In the genomic region with DNA sequence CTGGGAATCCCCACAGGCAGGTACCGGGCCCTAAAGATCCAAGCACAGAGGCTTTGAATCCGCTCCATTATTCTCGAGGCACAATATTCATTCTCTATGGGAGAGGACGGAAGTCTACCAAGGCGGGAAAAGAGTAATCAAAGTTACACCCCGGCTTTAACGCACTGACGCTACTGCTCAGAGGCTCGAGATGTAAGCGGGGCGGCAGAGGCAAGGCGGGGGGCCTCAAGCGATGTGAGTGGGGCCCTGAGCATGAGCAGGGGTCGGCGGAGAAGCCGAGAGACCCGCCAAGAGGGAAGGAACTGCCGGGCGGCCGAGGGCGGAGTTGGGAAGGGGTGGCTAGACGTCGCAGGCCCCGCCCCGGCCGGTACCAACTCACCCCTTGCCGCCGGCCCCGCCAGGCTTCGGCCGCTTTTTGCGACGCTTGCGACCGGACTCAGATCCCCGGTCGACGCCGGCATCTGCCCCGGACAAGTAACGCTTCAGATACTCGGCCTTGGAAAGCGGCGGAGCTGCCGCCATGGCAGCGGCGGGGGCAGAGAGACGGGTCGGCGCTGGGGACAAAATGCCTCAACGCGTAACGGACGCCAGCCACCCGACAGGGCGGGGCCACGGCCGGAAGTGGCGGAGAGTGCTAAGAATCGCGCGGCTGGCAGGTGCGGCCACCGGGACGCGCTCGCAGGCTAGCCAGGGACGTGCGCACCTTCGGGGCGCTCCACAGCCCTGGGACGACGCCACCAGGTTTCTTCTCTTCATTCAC, we compare ENCODE assay signal across 8 cellular contexts. TPM values are rescaled to one million over a fixed set of nuclear protein-coding genes. Genes with fewer than 3 reads are reported as not detected.
A peak's percentile ranks its signal among the peaks of the same experiment; 100 is the strongest.
DNase-seq lines count a peak whose midpoint lies in the region; ATAC-seq lines count a peak whose summit lies in the region.

A gene with protein sequence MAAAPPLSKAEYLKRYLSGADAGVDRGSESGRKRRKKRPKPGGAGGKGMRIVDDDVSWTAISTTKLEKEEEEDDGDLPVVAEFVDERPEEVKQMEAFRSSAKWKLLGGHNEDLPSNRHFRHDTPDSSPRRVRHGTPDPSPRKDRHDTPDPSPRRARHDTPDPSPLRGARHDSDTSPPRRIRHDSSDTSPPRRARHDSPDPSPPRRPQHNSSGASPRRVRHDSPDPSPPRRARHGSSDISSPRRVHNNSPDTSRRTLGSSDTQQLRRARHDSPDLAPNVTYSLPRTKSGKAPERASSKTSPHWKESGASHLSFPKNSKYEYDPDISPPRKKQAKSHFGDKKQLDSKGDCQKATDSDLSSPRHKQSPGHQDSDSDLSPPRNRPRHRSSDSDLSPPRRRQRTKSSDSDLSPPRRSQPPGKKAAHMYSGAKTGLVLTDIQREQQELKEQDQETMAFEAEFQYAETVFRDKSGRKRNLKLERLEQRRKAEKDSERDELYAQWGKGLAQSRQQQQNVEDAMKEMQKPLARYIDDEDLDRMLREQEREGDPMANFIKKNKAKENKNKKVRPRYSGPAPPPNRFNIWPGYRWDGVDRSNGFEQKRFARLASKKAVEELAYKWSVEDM (minus strand): TSS at position 545 of the 760 bp plus-strand sequence. CDS start 23 bp downstream, at position 522.

- under 1% methylated on average over 73 of the region's 73 CpGs for WGBS in right cardiac atrium
- 0% methylated on average over 73 of the region's 73 CpGs for WGBS in aorta, 2 donors

- DNase-seq in NCI-H1930 (lab: John Stamatoyannopoulos, UW) (peak; percentile 79 to 85), anterior cingulate cortex (lab: John Stamatoyannopoulos, UW) (peak; percentile 54 to 94 (median 84)), right cardiac atrium (peak; percentile 91 to 97 (median 96)), aorta (peak; percentile 93 to 98)

- no peaks in the 10 kb centered on the region for H3K9me3 ChIP-seq in right cardiac atrium (ENCODE audit: control insufficient read depth, low read length)
- no peaks in the 10 kb centered on the region for H3K9me3 ChIP-seq in aorta (ENCODE audit: control insufficient read depth, low read length)

- H3K36me3 ChIP-seq in rectal smooth muscle tissue (ENCODE audit: control insufficient read depth, insufficient read depth, low read length) (peaks cover 2% of the 10 kb centered on the region), aorta (ENCODE audit: control insufficient read depth in 1 of 2, insufficient read depth in 2 of 2, low read length in 1 of 2) (peaks cover 0 to 5% of the 10 kb centered on the region in 2 donors)

- ATAC-seq in GM18498 (IDR thresholded peaks at IDR 0.05; ENCODE audit: unreplicated experiment) (peak; percentile 84), HG02870 (IDR thresholded peaks at IDR 0.05; ENCODE audit: unreplicated experiment) (peak; percentile 73), right cardiac atrium (peak; percentile 93 to 94), aorta (ENCODE audit: low FRiP score) (peak; percentile 98)

- H3K9ac ChIP-seq in rectal smooth muscle tissue (ENCODE audit: low read length), result peak within 1 kb of the TSS; percentile 67

- peak within 1 kb of the TSS; percentile 88 for H3K4me3 ChIP-seq in right cardiac atrium (ENCODE audit: low read length)
- peak within 1 kb of the TSS; percentile 85 for H3K4me3 ChIP-seq in rectal smooth muscle tissue (ENCODE audit: low read length)
- H3K4me3 ChIP-seq in aorta (ENCODE audit: low read length in 2 of 2), result peak within 1 kb of the TSS; percentile 54 to 89

- H3K27me3 ChIP-seq in right cardiac atrium (ENCODE audit: control insufficient read depth, insufficient read depth), result no peaks in the 10 kb centered on the region
- no peaks in the 10 kb centered on the region for H3K27me3 ChIP-seq in rectal smooth muscle tissue (ENCODE audit: control insufficient read depth, insufficient read depth, low read length)
- H3K27me3 ChIP-seq in aorta (ENCODE audit: control insufficient read depth in 1 of 2, insufficient read depth in 2 of 2, low read length in 1 of 2), result no peaks in the 10 kb centered on the region

- intact Hi-C loops in T-helper 2 cell treated with Interferon-gamma antibody and Interleukin-4, amounts not matched to agents 100 ng/mL and 5 ng/mL, for 36 hours (cut with micrococcal nuclease), result loop anchor here (1.0 to 5.0 kb wide), 5 partner anchors 16 to 555 kb away; partner anchors contain the start of genes CEP164, PCSK7, RNF214 and SIK3
- intact Hi-C loops in right cardiac atrium (cut with DNase I), result no loop called here
- intact Hi-C loops in aorta (cut with DNase I), result no loop called here

- H3K27ac ChIP-seq in right cardiac atrium (ENCODE audit: low read length) (peak within 1 kb of the TSS; percentile 95), rectal smooth muscle tissue (ENCODE audit: low read depth, low read length) (peak within 1 kb of the TSS; percentile 88), aorta (ENCODE audit: low read depth in 1 of 2, low read length in 2 of 2) (peak within 1 kb of the TSS; percentile 34 to 82)

- peaks cover 7% of the 10 kb centered on the region for H3K4me1 ChIP-seq in right cardiac atrium (ENCODE audit: control insufficient read depth, insufficient read depth, low read length)
- peaks cover 11% of the 10 kb centered on the region for H3K4me1 ChIP-seq in rectal smooth muscle tissue (ENCODE audit: control insufficient read depth, insufficient read depth, low read length)
- peaks cover 0 to 5% of the 10 kb centered on the region in 2 donors for H3K4me1 ChIP-seq in aorta (ENCODE audit: control insufficient read depth in 1 of 2, insufficient read depth in 2 of 2, low read length in 2 of 2)

RNA-seq across cellular contexts. Expression of the gene that starts here (rescaled TPM):
- 34.8 and 34.9 TPM in 2 replicates for total RNA-seq in T-helper 2 cell treated with Interferon-gamma antibody and Interleukin-4, amounts not matched to agents 100 ng/mL and 5 ng/mL, for 36 hours
- total RNA-seq in right cardiac atrium (1 to 10 TPM; 7.8 to 9.0 (median 8.2) TPM), aorta (10 to 100 TPM; 12.7 to 12.9 TPM)
- polyA plus RNA-seq in right cardiac atrium (5.7 TPM), aorta (10 to 100 TPM; 10.3 to 15.7 TPM)

Comparison
In these comparisons a context has a peak if more than half of its experiments do, and no peak if none do; other contexts are left out.
1. Peak in every context shown above with its lines: DNase-seq, ATAC-seq, H3K4me3 ChIP-seq and H3K27ac ChIP-seq.